In genomic region chr19:5983367-5983955, GRCh38 we compare ENCODE assay signal across 13 cellular contexts. TPM values are rescaled to one million over a fixed set of nuclear protein-coding genes. Genes with fewer than 3 reads are reported as not detected.
A peak's percentile ranks its signal among the peaks of the same experiment; 100 is the strongest.
DNase-seq lines count a peak whose midpoint lies in the region; ATAC-seq and TF ChIP-seq lines count a peak whose summit lies in the region.
"Had no signal": no experiment of that assay in that cellular context is flagged by ENCODE, and none has a peak within 500 bp of the region (broad histone marks: within the 10 kb centered on the region; RNA-seq: fewer than 3 reads in every experiment).

No MANE protein-coding gene starts in this region.

- POLR2A ChIA-PET in WTC11 (lab: Charles Lee): no interaction called here

- H3K27ac ChIP-seq in endodermal cell (ENCODE audit: low read depth, low read length): no peak overlapping the region

- TF ChIP-seq CTCF in WTC11 (IDR thresholded peaks at IDR 0.05) (no peak), fibroblast of villous mesenchyme (IDR thresholded peaks at IDR 0.05; ENCODE audit: insufficient read depth, low read depth, low read length) (no peak), endodermal cell (conservative IDR thresholded peaks at IDR 0.05) (no peak)

- DNase-seq in stimulated activated naive CD8-positive, alpha-beta T cell treated with anti-CD3 and anti-CD28 coated beads, Interleukin-15, Interleukin-2, amounts not matched to agents 100 U/mL and 50 U/mL, for 24 hours: no peak
- no peak for DNase-seq in WTC11 (ENCODE audit: low spot score)
- DNase-seq in fibroblast of villous mesenchyme (ENCODE audit: low read depth): peak; percentile 29
- DNase-seq in 8988T: no peak
- no peak for DNase-seq in endodermal cell
- DNase-seq: GDM1; Karpas-422; Peyer's patch; stimulated activated naive B cell treated with anti-CD40 and anti-IgM and Interleukin-4, amounts not matched to agents 10 μg/mL and 1 μg/mL and 100 μg/mL, for 72 hours; T1000 had no signal

- no peak overlapping the region for H3K4me3 Mint-ChIP-seq in stimulated activated naive CD8-positive, alpha-beta T cell treated with anti-CD3 and anti-CD28 coated beads, Interleukin-15, Interleukin-2, amounts not matched to agents 100 ng/mL and 50 ng/mL, for 24 hours
- H3K4me3 Mint-ChIP-seq in WTC11 (no peak overlapping the region), endodermal cell (no peak overlapping the region)
- H3K4me3 Mint-ChIP-seq: stimulated activated naive B cell treated with anti-CD40 and anti-IgM and Interleukin-4, amounts not matched to agents 10 μg/mL and 1 μg/mL and 100 μg/mL, for 72 hours had no signal

- peaks cover 3% of the 10 kb centered on the region for H3K4me1 ChIP-seq in endodermal cell (ENCODE audit: control insufficient read depth, insufficient read depth, low read length)

- H3K9me3 Mint-ChIP-seq in stimulated activated naive CD8-positive, alpha-beta T cell treated with anti-CD3 and anti-CD28 coated beads, Interleukin-15, Interleukin-2, amounts not matched to agents 100 ng/mL and 50 ng/mL, for 24 hours: no peaks in the 10 kb centered on the region
- no peaks in the 10 kb centered on the region for H3K9me3 Mint-ChIP-seq in WTC11
- no peaks in the 10 kb centered on the region for H3K9me3 Mint-ChIP-seq in endodermal cell
- H3K9me3 Mint-ChIP-seq: stimulated activated naive B cell treated with anti-CD40 and anti-IgM and Interleukin-4, amounts not matched to agents 10 μg/mL and 1 μg/mL and 100 μg/mL, for 72 hours had no signal

- ATAC-seq in stimulated activated naive CD8-positive, alpha-beta T cell treated with anti-CD3 and anti-CD28 coated beads, Interleukin-15, Interleukin-2, amounts not matched to agents 100 U/mL and 50 U/mL, for 24 hours: no peak
- ATAC-seq in WTC11: no peak
- ATAC-seq in GM21390 (IDR thresholded peaks at IDR 0.05; ENCODE audit: unreplicated experiment): no peak
- ATAC-seq in GM19455 (IDR thresholded peaks at IDR 0.05; ENCODE audit: unreplicated experiment): no peak
- ATAC-seq: stimulated activated naive B cell treated with anti-CD40 and anti-IgM and Interleukin-4, amounts not matched to agents 10 μg/mL and 1 μg/mL and 100 μg/mL, for 72 hours had no signal

- WGBS in endodermal cell (ENCODE audit: insufficient coverage in 1 of 2, insufficient read length in 1 of 2), 2 experiments: 88% methylated on average over 8 to 14 of the region's 14 CpGs

- CTCF ChIA-PET in WTC11 (lab: Charles Lee): interaction anchor here (0.7 to 2.8 kb wide), 6 partner anchors 15 to 179 kb away, joined by 3 to 38 read pairs (median 5); no protein-coding TSS in a partner anchor

- H3K36me3 Mint-ChIP-seq in stimulated activated naive CD8-positive, alpha-beta T cell treated with anti-CD3 and anti-CD28 coated beads, Interleukin-15, Interleukin-2, amounts not matched to agents 100 ng/mL and 50 ng/mL, for 24 hours (ENCODE audit: low read depth): no peaks in the 10 kb centered on the region
- H3K36me3 Mint-ChIP-seq in WTC11: no peaks in the 10 kb centered on the region
- no peaks in the 10 kb centered on the region for H3K36me3 Mint-ChIP-seq in endodermal cell (ENCODE audit: low read depth)

- no peaks in the 10 kb centered on the region for H3K27me3 Mint-ChIP-seq in stimulated activated naive CD8-positive, alpha-beta T cell treated with anti-CD3 and anti-CD28 coated beads, Interleukin-15, Interleukin-2, amounts not matched to agents 100 ng/mL and 50 ng/mL, for 24 hours
- H3K27me3 Mint-ChIP-seq in WTC11 (ENCODE audit: low read depth): peaks cover 4% of the 10 kb centered on the region
- peaks cover 2% of the 10 kb centered on the region for H3K27me3 Mint-ChIP-seq in endodermal cell (ENCODE audit: insufficient read depth)

- H3K27ac Mint-ChIP-seq in stimulated activated naive CD8-positive, alpha-beta T cell treated with anti-CD3 and anti-CD28 coated beads, Interleukin-15, Interleukin-2, amounts not matched to agents 100 ng/mL and 50 ng/mL, for 24 hours: peak overlapping the region; percentile 13
- H3K27ac Mint-ChIP-seq in WTC11 (peak overlapping the region; percentile 35; the same call in 1 of the 2 replicates), endodermal cell (no peak overlapping the region)
- H3K27ac Mint-ChIP-seq: stimulated activated naive B cell treated with anti-CD40 and anti-IgM and Interleukin-4, amounts not matched to agents 10 μg/mL and 1 μg/mL and 100 μg/mL, for 72 hours had no signal

- no peak overlapping the region for H3K9ac ChIP-seq in endodermal cell (ENCODE audit: extremely low read depth, low read length, poor library complexity, severe bottlenecking)

- no peaks in the 10 kb centered on the region for H3K36me3 ChIP-seq in endodermal cell (ENCODE audit: control insufficient read depth, insufficient read depth, low read length)
- H3K36me3 ChIP-seq: Peyer's patch had no signal

- no peaks in the 10 kb centered on the region for H3K27me3 ChIP-seq in endodermal cell (ENCODE audit: control insufficient read depth, insufficient read depth, low read length, poor library complexity, severe bottlenecking)
- H3K27me3 ChIP-seq: Peyer's patch had no signal

- H3K9me3 ChIP-seq in endodermal cell (ENCODE audit: control insufficient read depth, low read length): no peaks in the 10 kb centered on the region
- H3K9me3 ChIP-seq: Peyer's patch had no signal

- H3K4me1 Mint-ChIP-seq in stimulated activated naive CD8-positive, alpha-beta T cell treated with anti-CD3 and anti-CD28 coated beads, Interleukin-15, Interleukin-2, amounts not matched to agents 100 ng/mL and 50 ng/mL, for 24 hours (ENCODE audit: low read depth): peaks cover 46% of the 10 kb centered on the region
- H3K4me1 Mint-ChIP-seq in WTC11 (peaks cover 9% of the 10 kb centered on the region), endodermal cell (peaks cover 8% of the 10 kb centered on the region)

- H3K4me3 ChIP-seq in fibroblast of villous mesenchyme (ENCODE audit: low read depth, low read length): no peak overlapping the region
- no peak overlapping the region for H3K4me3 ChIP-seq in endodermal cell (ENCODE audit: low read length)
- H3K4me3 ChIP-seq: Peyer's patch had no signal

TF ChIP-seq in WTC11, 78 proteins besides CTCF, POLR2A, EP300 and RAD21 (continues in another document):
- TF ChIP-seq MYBL2 (CRISPR knock-in tag; IDR thresholded peaks at IDR 0.05): no peak
- TF ChIP-seq FOXJ3 (CRISPR knock-in tag; IDR thresholded peaks at IDR 0.05; ENCODE audit: borderline replicate concordance): no peak
- TF ChIP-seq ZNF396 (CRISPR knock-in tag; IDR thresholded peaks at IDR 0.05; ENCODE audit: borderline replicate concordance): no peak
- no peak for TF ChIP-seq FOXP1 (CRISPR knock-in tag; IDR thresholded peaks at IDR 0.05; ENCODE audit: borderline replicate concordance)
- no peak for TF ChIP-seq ATF1 (CRISPR knock-in tag; IDR thresholded peaks at IDR 0.05)
- no peak for TF ChIP-seq TP53 (CRISPR knock-in tag; IDR thresholded peaks at IDR 0.05)
- no peak for TF ChIP-seq OVOL2 (CRISPR knock-in tag; IDR thresholded peaks at IDR 0.05; ENCODE audit: borderline replicate concordance)
- no peak for TF ChIP-seq FOXP4 (CRISPR knock-in tag; IDR thresholded peaks at IDR 0.05)
- TF ChIP-seq MLX (CRISPR knock-in tag; IDR thresholded peaks at IDR 0.05): no peak
- no peak for TF ChIP-seq USF1 (CRISPR knock-in tag; IDR thresholded peaks at IDR 0.05)
- no peak for TF ChIP-seq JAZF1 (CRISPR knock-in tag; IDR thresholded peaks at IDR 0.05)
- TF ChIP-seq IRF1 (CRISPR knock-in tag; IDR thresholded peaks at IDR 0.05): no peak
- TF ChIP-seq CBFB (CRISPR knock-in tag; IDR thresholded peaks at IDR 0.05; ENCODE audit: low read depth): no peak

RNA-seq across cellular contexts. Expression of gene RANBP3, which starts 5.5 kb away (rescaled TPM):
- 74.5 to 76.3 TPM (median 75.6 TPM) in 3 replicates for total RNA-seq in WTC11 (2021)
- total RNA-seq in fibroblast of villous mesenchyme: 45.8 and 47.4 TPM in 2 replicates
- total RNA-seq in endodermal cell: 10 to 100 TPM; 77.4 to 81.4 TPM
- polyA plus RNA-seq in endodermal cell (2013, experiment 1 of 2): 72.9 TPM
- polyA plus RNA-seq in endodermal cell (2013, experiment 2 of 2): 60.6 TPM
